ENCODE assay signal across 8 cellular contexts in genomic region chr19:19053508-19054314, GRCh38. TPM values are rescaled to one million over a fixed set of nuclear protein-coding genes. Genes with fewer than 3 reads are reported as not detected.
DNase-seq lines count a peak whose midpoint lies in the region; ATAC-seq lines count a peak whose summit lies in the region.

No MANE protein-coding gene starts in this region.

- intact Hi-C loops in activated CD4-positive, alpha-beta T cell treated with anti-CD3 and anti-CD28 coated beads for 36 hours (cut with DNase I, micrococcal nuclease): loop anchor here (1.0 to 5.0 kb wide), 3 partner anchors 59 to 86 kb away; no protein-coding TSS in a partner anchor

- H3K4me1 Mint-ChIP-seq in activated CD4-positive, alpha-beta T cell treated with anti-CD3 and anti-CD28 coated beads for 36 hours: peaks cover 2% of the 10 kb centered on the region
- peaks cover 0 to 5% of the 10 kb centered on the region in 2 donors for H3K4me1 Mint-ChIP-seq in stimulated activated naive B cell treated with anti-CD40 and anti-IgM and Interleukin-4, amounts not matched to agents 10 μg/mL and 1 μg/mL and 100 μg/mL, for 72 hours

- CTCF ChIA-PET in activated CD4-positive, alpha-beta T cell treated with anti-CD3 and anti-CD28 coated beads for 36 hours (lab: Charles Lee): interaction anchor here (0.6 to 1.6 kb wide), 7 partner anchors 9 to 87 kb away, joined by 3 to 7 read pairs (median 4); no protein-coding TSS in a partner anchor

- no peak overlapping the region for H3K27ac Mint-ChIP-seq in activated CD4-positive, alpha-beta T cell treated with anti-CD3 and anti-CD28 coated beads for 36 hours
- peak overlapping the region; percentile 54 for H3K27ac Mint-ChIP-seq in stimulated activated naive B cell treated with anti-CD40 and anti-IgM and Interleukin-4, amounts not matched to agents 10 μg/mL and 1 μg/mL and 100 μg/mL, for 72 hours

- no peaks in the 10 kb centered on the region for H3K27me3 Mint-ChIP-seq in activated CD4-positive, alpha-beta T cell treated with anti-CD3 and anti-CD28 coated beads for 36 hours
- H3K27me3 Mint-ChIP-seq in stimulated activated naive B cell treated with anti-CD40 and anti-IgM and Interleukin-4, amounts not matched to agents 10 μg/mL and 1 μg/mL and 100 μg/mL, for 72 hours: no peaks in the 10 kb centered on the region

- no peaks in the 10 kb centered on the region for H3K9me3 Mint-ChIP-seq in activated CD4-positive, alpha-beta T cell treated with anti-CD3 and anti-CD28 coated beads for 36 hours (ENCODE audit: low read depth)
- no peaks in the 10 kb centered on the region for H3K9me3 Mint-ChIP-seq in stimulated activated naive B cell treated with anti-CD40 and anti-IgM and Interleukin-4, amounts not matched to agents 10 μg/mL and 1 μg/mL and 100 μg/mL, for 72 hours

- DNase-seq in D341Med (ENCODE audit: low spot score): peak; percentile 84
- DNase-seq in LHCN-M2 (ENCODE audit: low read depth): peak; percentile 29
- peak; percentile 77 for DNase-seq in activated CD4-positive, alpha-beta T cell treated with anti-CD3 and anti-CD28 coated beads for 36 hours
- DNase-seq in dermis microvascular lymphatic vessel endothelial cell (ENCODE audit: low read depth in 2 of 2): peak; percentile 44 to 73
- DNase-seq in lung microvascular endothelial cell (ENCODE audit: low read depth in 2 of 2): peak; percentile 70 to 85
- no peak for DNase-seq in stimulated activated naive B cell treated with anti-CD40 and anti-IgM and Interleukin-4, amounts not matched to agents 10 μg/mL and 1 μg/mL and 100 μg/mL, for 72 hours

- no peak overlapping the region for H3K4me3 Mint-ChIP-seq in activated CD4-positive, alpha-beta T cell treated with anti-CD3 and anti-CD28 coated beads for 36 hours
- no peak overlapping the region for H3K4me3 Mint-ChIP-seq in stimulated activated naive B cell treated with anti-CD40 and anti-IgM and Interleukin-4, amounts not matched to agents 10 μg/mL and 1 μg/mL and 100 μg/mL, for 72 hours

- POLR2A ChIA-PET in activated CD4-positive, alpha-beta T cell treated with anti-CD3 and anti-CD28 coated beads for 36 hours (lab: Charles Lee): no interaction called here

- H3K36me3 Mint-ChIP-seq in activated CD4-positive, alpha-beta T cell treated with anti-CD3 and anti-CD28 coated beads for 36 hours (ENCODE audit: low read depth): peaks cover 22% of the 10 kb centered on the region
- peaks cover 35 to 65% of the 10 kb centered on the region in 2 donors for H3K36me3 Mint-ChIP-seq in stimulated activated naive B cell treated with anti-CD40 and anti-IgM and Interleukin-4, amounts not matched to agents 10 μg/mL and 1 μg/mL and 100 μg/mL, for 72 hours

- ATAC-seq in activated CD4-positive, alpha-beta T cell treated with anti-CD3 and anti-CD28 coated beads for 36 hours: peak; percentile 69
- peak; percentile 67 to 71 for ATAC-seq in stimulated activated naive B cell treated with anti-CD40 and anti-IgM and Interleukin-4, amounts not matched to agents 10 μg/mL and 1 μg/mL and 100 μg/mL, for 72 hours (replicated peaks)
- ATAC-seq in HG03439 (IDR thresholded peaks at IDR 0.05; ENCODE audit: unreplicated experiment) (no peak), HG03039 (IDR thresholded peaks at IDR 0.05; ENCODE audit: unreplicated experiment) (no peak)

RNA-seq across cellular contexts. Expression of gene SLC25A42, which starts 10.1 kb away (rescaled TPM):
- total RNA-seq in LHCN-M2 (2014; rRNA removed) (2.8 and 4.4 TPM in 2 replicates), dermis microvascular lymphatic vessel endothelial cell (3.7 and 4.7 TPM in 2 replicates), lung microvascular endothelial cell (2.8 and 3.0 TPM in 2 replicates)
- polyA plus RNA-seq in LHCN-M2 (2012): 5.5 TPM
- 10 to 100 TPM; 10.4 to 10.6 TPM for total RNA-seq in activated CD4-positive, alpha-beta T cell treated with anti-CD3 and anti-CD28 coated beads for 36 hours

RNA-seq across cellular contexts. Expression of gene ARMC6, which starts 20.3 kb away (rescaled TPM):
- total RNA-seq in LHCN-M2 (2014; rRNA removed): 61.1 and 68.3 TPM in 2 replicates
- 41.7 TPM for polyA plus RNA-seq in LHCN-M2 (2012)
- 10 to 100 TPM; 33.0 to 40.8 TPM for total RNA-seq in activated CD4-positive, alpha-beta T cell treated with anti-CD3 and anti-CD28 coated beads for 36 hours
- 41.0 and 53.7 TPM in 2 replicates for total RNA-seq in dermis microvascular lymphatic vessel endothelial cell
- total RNA-seq in lung microvascular endothelial cell: 32.3 and 49.8 TPM in 2 replicates

RNA-seq across cellular contexts. Expression of gene SUGP2, which starts 20.4 kb away (rescaled TPM):
- total RNA-seq in LHCN-M2 (2014; rRNA removed): 54.2 and 63.9 TPM in 2 replicates
- 39.8 TPM for polyA plus RNA-seq in LHCN-M2 (2012)
- total RNA-seq in activated CD4-positive, alpha-beta T cell treated with anti-CD3 and anti-CD28 coated beads for 36 hours: 100 to 1,000 TPM in 1 of 2 experiments, 10 to 100 TPM in 1; 89.8 to 104 TPM
- 11.0 and 16.1 TPM in 2 replicates for total RNA-seq in dermis microvascular lymphatic vessel endothelial cell
- total RNA-seq in lung microvascular endothelial cell: 8.1 and 14.7 TPM in 2 replicates

Comparison
In these comparisons a context has a peak if more than half of its experiments do, and no peak if none do; other contexts are left out.
1. ATAC-seq: peak in activated CD4-positive, alpha-beta T cell treated with anti-CD3 and anti-CD28 coated beads for 36 hours (single experiment) and stimulated activated naive B cell treated with anti-CD40 and anti-IgM and Interleukin-4, amounts not matched to agents 10 μg/mL and 1 μg/mL and 100 μg/mL, for 72 hours (2 of 2); none in HG03439 (single experiment) and HG03039 (single experiment).